13 cellular contexts compared by ENCODE assay signal in genomic region chr9:107480386-107480789, GRCh38. TPM values are rescaled to one million over a fixed set of nuclear protein-coding genes. Genes with fewer than 3 reads are reported as not detected.
DNase-seq lines count a peak whose midpoint lies in the region; ATAC-seq and TF ChIP-seq lines count a peak whose summit lies in the region.
"Had no signal": no experiment of that assay in that cellular context is flagged by ENCODE, and none has a peak within 500 bp of the region (broad histone marks: within the 10 kb centered on the region; RNA-seq: fewer than 3 reads in every experiment).

No MANE protein-coding gene starts in this region.

- peak; percentile 86 for DNase-seq in EH (ENCODE audit: low read depth)
- peak; percentile 80 for DNase-seq in OCI-M1 (lab: John Stamatoyannopoulos, UW)
- peak; percentile 65 to 94 for DNase-seq in fibroblast of lung (ENCODE audit: low read depth in 2 of 2)
- peak; percentile 56 for DNase-seq in renal cortical epithelial cell (ENCODE audit: low read depth)
- no peak for DNase-seq in brain microvascular endothelial cell
- DNase-seq in D341Med (ENCODE audit: low spot score) = no peak
- DNase-seq in SHP77 treated with DMSO at 0.1 percent for 48 hours (lab: John Stamatoyannopoulos, UW) = no peak
- DNase-seq: activated naive CD4-positive, alpha-beta T cell treated with Interleukin-2 at 50 U/mL for 16 hours; KG1; stimulated activated naive CD8-positive, alpha-beta T cell treated with anti-CD3 and anti-CD28 coated beads, Interleukin-15, amount 100 ng/mL, for 72 hours; T-helper 1 cell had no signal

- H3K79me2 ChIP-seq in fibroblast of lung (ENCODE audit: control insufficient read depth, insufficient read depth, low read length) = no peaks in the 10 kb centered on the region

- H3K4me2 ChIP-seq in fibroblast of lung (ENCODE audit: extremely low read depth, insufficient read depth, low read length) = peak overlapping the region; percentile 66

- H4K20me1 ChIP-seq in fibroblast of lung (ENCODE audit: control insufficient read depth, extremely low read depth, insufficient read depth, low read length) = no peaks in the 10 kb centered on the region

- H3K36me3 ChIP-seq in fibroblast of lung (ENCODE audit: control insufficient read depth, insufficient read depth, low read length) = no peaks in the 10 kb centered on the region
- H3K36me3 ChIP-seq in brain microvascular endothelial cell (replicated peaks) = no peaks in the 10 kb centered on the region

- in situ Hi-C loops in brain microvascular endothelial cell (cut with HindIII; ENCODE audit: low pct_ligation_motif_present, low sequenced_read_pairs) = no loop called here

- H3K27me3 ChIP-seq in fibroblast of lung (ENCODE audit: control insufficient read depth, insufficient read depth, low read length) = no peaks in the 10 kb centered on the region
- no peaks in the 10 kb centered on the region for H3K27me3 ChIP-seq in brain microvascular endothelial cell (replicated peaks)
- H3K27me3 ChIP-seq: heart left ventricle had no signal

- H3K4me3 ChIP-seq in fibroblast of lung (replicated peaks in 1 of 4; ENCODE audit: control extremely low read depth in 1 of 4, insufficient read depth in 1 of 4, low read depth in 3 of 4, low read length in 4 of 4) = peak overlapping the region in 2 of 4 experiments; percentile 18 to 47
- H3K4me3 ChIP-seq in brain microvascular endothelial cell (ENCODE audit: low read depth, low read length) = no peak overlapping the region

- no peak overlapping the region for H3K9ac ChIP-seq in fibroblast of lung (ENCODE audit: insufficient read depth, low read length)

- H3K9me3 ChIP-seq in fibroblast of lung (ENCODE audit: control insufficient read depth, insufficient read depth, low read depth, low read length) = no peaks in the 10 kb centered on the region
- H3K9me3 ChIP-seq: heart left ventricle had no signal

- ATAC-seq in GM21529 (IDR thresholded peaks at IDR 0.05; ENCODE audit: unreplicated experiment) = no peak
- ATAC-seq: stimulated activated naive CD8-positive, alpha-beta T cell treated with anti-CD3 and anti-CD28 coated beads, Interleukin-15, amount 100 ng/mL, for 72 hours had no signal

- TF ChIP-seq CTCF in fibroblast of lung (conservative IDR thresholded peaks at IDR 0.05 in 1 of 2, IDR thresholded peaks at IDR 0.05 in 1 of 2; ENCODE audit: low read depth in 1 of 2, low read length in 2 of 2) (no peak), brain microvascular endothelial cell (IDR thresholded peaks at IDR 0.05; ENCODE audit: low read depth, low read length, missing control alignments) (no peak)

- H2AFZ ChIP-seq in fibroblast of lung (ENCODE audit: low read length) = no peak overlapping the region

- H3K27ac ChIP-seq in fibroblast of lung (ENCODE audit: insufficient read depth, low read length) (no peak overlapping the region), brain microvascular endothelial cell (no peak overlapping the region)

- no peaks in the 10 kb centered on the region for H3K4me1 ChIP-seq in fibroblast of lung (ENCODE audit: control insufficient read depth, extremely low read depth, insufficient read depth, low read length)

RNA-seq across cellular contexts. Expression of gene KLF4, which starts 9.2 kb away (rescaled TPM):
- total RNA-seq in fibroblast of lung (22.9 and 32.7 TPM in 2 replicates), renal cortical epithelial cell (3.2 and 3.3 TPM in 2 replicates)
- 10.3 and 28.0 TPM in 2 replicates for polyA plus RNA-seq in fibroblast of lung
- 14.2 and 38.4 TPM in 2 replicates for polyA plus RNA-seq in fibroblast of lung (2012)
- polyA minus RNA-seq in fibroblast of lung (ENCODE audit: low replicate concordance) = 5.0 and 10.7 TPM in 2 replicates

Comparison
In these comparisons a context has a peak if more than half of its experiments do, and no peak if none do; other contexts are left out.
1. DNase-seq: peak in EH (single experiment), OCI-M1 (single experiment), fibroblast of lung (2 of 2) and renal cortical epithelial cell (single experiment); none in brain microvascular endothelial cell (single experiment), D341Med (single experiment) and SHP77 treated with DMSO at 0.1 percent for 48 hours (single experiment).